ENCODE assay signal across 8 cellular contexts in the genomic region with DNA sequence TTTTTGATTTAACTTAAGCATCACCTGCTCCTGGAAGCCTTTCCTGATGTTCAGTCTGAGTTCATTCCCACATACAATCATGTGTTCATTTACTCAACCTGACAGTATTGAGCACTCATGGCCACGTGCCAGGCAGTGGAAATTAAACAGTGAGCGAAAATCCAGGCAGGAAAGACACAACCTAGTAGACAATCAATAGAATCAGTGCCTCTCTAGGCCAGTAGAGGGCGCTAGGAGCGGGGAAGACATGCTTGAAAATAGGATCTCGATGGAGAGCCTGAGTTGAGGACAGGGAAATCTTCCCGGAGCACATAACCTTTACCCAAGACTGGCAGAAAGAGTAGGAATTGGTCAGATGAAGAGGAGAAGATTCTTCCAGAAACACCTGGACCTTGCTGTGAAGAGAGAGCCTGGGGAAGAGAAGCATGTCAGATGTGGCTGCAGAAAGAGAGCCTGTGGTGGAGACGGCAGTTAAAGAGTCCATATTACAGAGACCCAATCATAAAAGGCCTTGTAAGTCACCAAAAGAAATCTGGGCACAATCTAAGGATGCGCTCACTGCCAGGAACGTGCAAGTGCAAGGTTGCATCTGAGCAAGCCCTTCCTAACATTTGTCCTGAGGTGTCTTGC.
A peak's percentile ranks its signal among the peaks of the same experiment; 100 is the strongest.
DNase-seq lines count a peak whose midpoint lies in the region; ATAC-seq and TF ChIP-seq lines count a peak whose summit lies in the region.

No MANE protein-coding gene starts in this region.

- H3K4me2 ChIP-seq in fibroblast of lung (ENCODE audit: extremely low read depth, insufficient read depth, low read length): no peak overlapping the region

- no peak overlapping the region for H3K4me3 ChIP-seq in fibroblast of lung (replicated peaks in 1 of 4; ENCODE audit: control extremely low read depth in 1 of 4, insufficient read depth in 1 of 4, low read depth in 3 of 4, low read length in 4 of 4)

- no peaks in the 10 kb centered on the region for H3K36me3 ChIP-seq in fibroblast of lung (ENCODE audit: control insufficient read depth, insufficient read depth, low read length)

- no peaks in the 10 kb centered on the region for H3K79me2 ChIP-seq in fibroblast of lung (ENCODE audit: control insufficient read depth, insufficient read depth, low read length)

- DNase-seq in DMS53 (lab: John Stamatoyannopoulos, UW) (peak; percentile 53), DMS53 treated with DMSO at 0.1 percent for 48 hours (lab: John Stamatoyannopoulos, UW; ENCODE audit: unreplicated experiment) (no peak), HS-5 (ENCODE audit: low read depth) (peak; percentile 13), UCSD-AML1 (lab: John Stamatoyannopoulos, UW; ENCODE audit: unreplicated experiment) (peak; percentile 31), fibroblast of lung (ENCODE audit: low read depth in 2 of 2) (peak; percentile 42 to 70), occipital lobe (lab: John Stamatoyannopoulos, UW) (peak; percentile 13), cerebellar nuclear complex (lab: John Stamatoyannopoulos, UW) (no peak)

- no peak for ATAC-seq in GM18907 (IDR thresholded peaks at IDR 0.05; ENCODE audit: unreplicated experiment)

- H3K9me3 ChIP-seq in fibroblast of lung (ENCODE audit: control insufficient read depth, insufficient read depth, low read depth, low read length): no peaks in the 10 kb centered on the region

- H3K27ac ChIP-seq in fibroblast of lung (ENCODE audit: insufficient read depth, low read length): no peak overlapping the region

- no peaks in the 10 kb centered on the region for H3K4me1 ChIP-seq in fibroblast of lung (ENCODE audit: control insufficient read depth, extremely low read depth, insufficient read depth, low read length)

- no peaks in the 10 kb centered on the region for H4K20me1 ChIP-seq in fibroblast of lung (ENCODE audit: control insufficient read depth, extremely low read depth, insufficient read depth, low read length)

- H3K9ac ChIP-seq in fibroblast of lung (ENCODE audit: insufficient read depth, low read length): no peak overlapping the region

- H3K27me3 ChIP-seq in fibroblast of lung (ENCODE audit: control insufficient read depth, insufficient read depth, low read length): no peaks in the 10 kb centered on the region

- H2AFZ ChIP-seq in fibroblast of lung (ENCODE audit: low read length): no peak overlapping the region

- TF ChIP-seq CTCF in fibroblast of lung (conservative IDR thresholded peaks at IDR 0.05 in 1 of 2, IDR thresholded peaks at IDR 0.05 in 1 of 2; ENCODE audit: low read depth in 1 of 2, low read length in 2 of 2): peak; percentile 87 to 89

Comparison
In these comparisons a context has a peak if more than half of its experiments do, and no peak if none do; other contexts are left out.
1. DNase-seq: peak in DMS53 (single experiment), HS-5 (single experiment), UCSD-AML1 (single experiment), fibroblast of lung (2 of 2) and occipital lobe (single experiment); none in DMS53 treated with DMSO at 0.1 percent for 48 hours (single experiment) and cerebellar nuclear complex (0 of 2).